11 cellular contexts compared by ENCODE assay signal in genomic region chr18:50726960-50727589, GRCh38.
DNase-seq lines count a peak whose midpoint lies in the region; ATAC-seq and TF ChIP-seq lines count a peak whose summit lies in the region.
"Had no signal": no experiment of that assay in that cellular context is flagged by ENCODE, and none has a peak within 500 bp of the region (broad histone marks: within the 10 kb centered on the region; RNA-seq: fewer than 3 reads in every experiment).

No MANE protein-coding gene starts in this region.

- TF ChIP-seq CTCF in GM12864 (IDR thresholded peaks at IDR 0.05; ENCODE audit: low read depth, low read length, missing control alignments), result no peak
- TF ChIP-seq CTCF in ascending aorta (IDR thresholded peaks at IDR 0.05), result no peak

- H3K9me3 ChIP-seq in ascending aorta, result no peaks in the 10 kb centered on the region

- ATAC-seq in GM21367 (IDR thresholded peaks at IDR 0.05; ENCODE audit: unreplicated experiment), result peak; percentile 78
- ATAC-seq in HG03175 (IDR thresholded peaks at IDR 0.05; ENCODE audit: unreplicated experiment), result peak; percentile 80
- ATAC-seq: activated naive CD8-positive, alpha-beta T cell treated with anti-CD3 and anti-CD28 coated beads, Interleukin-2, amount 50 U/mL, for 24 hours; T-helper 17 cell had no signal

- no peak overlapping the region for H3K27ac ChIP-seq in ascending aorta

- peaks cover 0 to 4% of the 10 kb centered on the region in 2 donors for H3K4me1 ChIP-seq in ascending aorta

- peak; percentile 48 for DNase-seq in GM12864 (ENCODE audit: low read depth)
- DNase-seq in cerebellum (ENCODE audit: low spot score), result peak; percentile 66
- DNase-seq in iPS-NIHi11 (ENCODE audit: low spot score), result no peak
- no peak for DNase-seq in NCI-H146 treated with DMSO at 0.1 percent for 48 hours (lab: John Stamatoyannopoulos, UW; ENCODE audit: unreplicated experiment)
- no peak for DNase-seq in NOMO-1 treated with DMSO at 0.1 percent for 48 hours (lab: John Stamatoyannopoulos, UW; ENCODE audit: unreplicated experiment)
- no peak for DNase-seq in ascending aorta (ENCODE audit: low spot score in 2 of 2)
- DNase-seq: activated naive CD8-positive, alpha-beta T cell treated with anti-CD3 and anti-CD28 coated beads, Interleukin-2, amount 50 U/mL, for 24 hours; GOT3; T-helper 17 cell had no signal

- H3K4me3 ChIP-seq in GM12864 (ENCODE audit: low read depth, low read length), result no peak overlapping the region
- H3K4me3 ChIP-seq in ascending aorta, result no peak overlapping the region

- no peaks in the 10 kb centered on the region for H3K36me3 ChIP-seq in ascending aorta

- intact Hi-C loops in ascending aorta (cut with DNase I), result no loop called here

- no peaks in the 10 kb centered on the region for H3K27me3 ChIP-seq in ascending aorta

Comparison
In these comparisons a context has a peak if more than half of its experiments do, and no peak if none do; other contexts are left out.
1. DNase-seq: peak in GM12864 (single experiment) and cerebellum (single experiment); none in iPS-NIHi11 (single experiment), NCI-H146 treated with DMSO at 0.1 percent for 48 hours (single experiment), NOMO-1 treated with DMSO at 0.1 percent for 48 hours (single experiment) and ascending aorta (0 of 2).